Comparison of ENCODE assay signal across 10 cellular contexts in genomic region chr16:31063843-31064611, GRCh38. TPM values are rescaled to one million over a fixed set of nuclear protein-coding genes. Genes with fewer than 3 reads are reported as not detected.
A peak's percentile ranks its signal among the peaks of the same experiment; 100 is the strongest.
DNase-seq lines count a peak whose midpoint lies in the region; ATAC-seq, FAIRE-seq and TF ChIP-seq lines count a peak whose summit lies in the region.
"Had no signal": no experiment of that assay in that cellular context is flagged by ENCODE, and none has a peak within 500 bp of the region (broad histone marks: within the 10 kb centered on the region; RNA-seq: fewer than 3 reads in every experiment).

No MANE protein-coding gene starts in this region.

- TF ChIP-seq CTCF in A549 (IDR thresholded peaks at IDR 0.05) (no peak), mammary epithelial cell (conservative IDR thresholded peaks at IDR 0.05 in 1 of 2, IDR thresholded peaks at IDR 0.05 in 1 of 2; ENCODE audit: extremely low read depth in 1 of 2, insufficient read depth in 1 of 2, low read depth in 1 of 2, low read length in 2 of 2) (no peak), colonic mucosa (IDR thresholded peaks at IDR 0.05) (no peak)

- peaks cover 11% of the 10 kb centered on the region for H3K36me3 Mint-ChIP-seq in IgD-negative memory B cell

- dilution Hi-C loops in mammary epithelial cell (cut with HindIII; ENCODE audit: low sequenced_read_pairs), result no loop called here

- H3K36me3 ChIP-seq in mammary epithelial cell (ENCODE audit: insufficient read depth, low read length) (peaks cover 6% of the 10 kb centered on the region), muscle layer of duodenum (ENCODE audit: control insufficient read depth in 1 of 2, insufficient read depth in 2 of 2, low read length in 2 of 2) (peaks cover 0 to 30% of the 10 kb centered on the region in 2 donors), colonic mucosa (peaks cover 4% of the 10 kb centered on the region)

- TF ChIP-seq EP300 in A549 (IDR thresholded peaks at IDR 0.05), result no peak

- no peak overlapping the region for H3K9ac ChIP-seq in mammary epithelial cell (ENCODE audit: insufficient read depth, low read length)
- H3K9ac ChIP-seq in colonic mucosa (ENCODE audit: low read depth in 2 of 2, low read length in 2 of 2), result no peak overlapping the region

- no peak for DNase-seq in A549 (ENCODE audit: low read depth in 1 of 2, low spot score in 1 of 2)
- no peak for DNase-seq in mammary epithelial cell
- DNase-seq in colonic mucosa, result no peak
- DNase-seq in NCI-H146 treated with DMSO at 0.1 percent for 48 hours (lab: John Stamatoyannopoulos, UW; ENCODE audit: unreplicated experiment), result no peak
- no peak for DNase-seq in EL
- DNase-seq: Caco-2, NCI-H2029 treated with DMSO at 0.1 percent for 48 hours had no signal

- no peaks in the 10 kb centered on the region for H3K27me3 Mint-ChIP-seq in IgD-negative memory B cell

- peak overlapping the region in 2 of 3 donors; percentile 5 to 88 for H3K27ac Mint-ChIP-seq in IgD-negative memory B cell

- no peaks in the 10 kb centered on the region for H3K27me3 ChIP-seq in mammary epithelial cell (ENCODE audit: insufficient read depth, low read length)
- no peaks in the 10 kb centered on the region for H3K27me3 ChIP-seq in muscle layer of duodenum (ENCODE audit: low read depth, low read length)
- H3K27me3 ChIP-seq in colonic mucosa, result no peaks in the 10 kb centered on the region

- peaks cover 71% of the 10 kb centered on the region for H3K79me2 ChIP-seq in mammary epithelial cell (ENCODE audit: insufficient read depth, low read length)

- peak overlapping the region in 2 of 4 donors; percentile 22 to 41 for H3K4me3 Mint-ChIP-seq in IgD-negative memory B cell

- in situ Hi-C loops in mammary epithelial cell (cut with MboI; ENCODE audit: low sequenced_read_pairs in 2 of 2), result no loop called here

- H3K27ac ChIP-seq in A549 (peak overlapping the region; percentile 70 to 75; a peak in 5 of 6 replicates), mammary epithelial cell (ENCODE audit: insufficient read depth, low read depth, low read length) (peak overlapping the region; percentile 65), muscle layer of duodenum (ENCODE audit: low read length) (peak overlapping the region; percentile 56), colonic mucosa (no peak overlapping the region)

- H3K4me1 ChIP-seq in A549, result peaks cover 13% of the 10 kb centered on the region
- peaks cover 18% of the 10 kb centered on the region for H3K4me1 ChIP-seq in mammary epithelial cell (ENCODE audit: insufficient read depth, low read length)
- peaks cover 0 to 7% of the 10 kb centered on the region in 2 donors for H3K4me1 ChIP-seq in muscle layer of duodenum (ENCODE audit: control insufficient read depth in 1 of 2, insufficient read depth in 2 of 2, low read length in 2 of 2)
- H3K4me1 ChIP-seq in colonic mucosa, result no peaks in the 10 kb centered on the region
- H3K4me1 ChIP-seq: Caco-2 had no signal

- H3K4me2 ChIP-seq in A549, result 0 out of 3 replicates have a peak overlapping the region, but pooled peaks have one; percentile 58
- no peak overlapping the region for H3K4me2 ChIP-seq in mammary epithelial cell (ENCODE audit: insufficient read depth, low read depth, low read length)

- TF ChIP-seq RAD21 in A549 (conservative IDR thresholded peaks at IDR 0.05 in 1 of 2, IDR thresholded peaks at IDR 0.05 in 1 of 2), result no peak

- H3K9me3 ChIP-seq in A549 (no peaks in the 10 kb centered on the region), mammary epithelial cell (replicated peaks; ENCODE audit: insufficient read depth, low read length) (no peaks in the 10 kb centered on the region), muscle layer of duodenum (ENCODE audit: control insufficient read depth in 1 of 2, low read length in 2 of 2) (no peaks in the 10 kb centered on the region), colonic mucosa (no peaks in the 10 kb centered on the region)
- H3K9me3 ChIP-seq: Caco-2 had no signal

- BruUV-seq in mammary epithelial cell (replicated peaks; lab: Mats Ljungman, UMichigan), result no TSS peak

- WGBS in A549 (ENCODE audit: missing lambda C conversion rate), result 95% methylated on average over 50 of the region's 56 CpGs
- WGBS in mammary epithelial cell (ENCODE audit: low coverage, missing lambda C conversion rate), result 98% methylated on average over 35 of the region's 56 CpGs

- intact Hi-C loops in mammary epithelial cell (cut with micrococcal nuclease), result no loop called here
- intact Hi-C loops in colonic mucosa (cut with DNase I), result no loop called here

- no peak overlapping the region for H2AFZ ChIP-seq in mammary epithelial cell (ENCODE audit: low read depth, low read length)

- peaks cover 0 to 5% (median 0%) of the 10 kb centered on the region in 3 donors for H3K4me1 Mint-ChIP-seq in IgD-negative memory B cell

- TF ChIP-seq POLR2A in A549 (IDR thresholded peaks at IDR 0.05; ENCODE audit: low read length), result no peak

- ATAC-seq in A549 (peak in 1 of 2 experiments; percentile 7; a peak in 1 of 6 replicates), GM21381 (IDR thresholded peaks at IDR 0.05; ENCODE audit: unreplicated experiment) (no peak)

- no peak overlapping the region for H3K4me3 ChIP-seq in A549
- no peak overlapping the region for H3K4me3 ChIP-seq in mammary epithelial cell (replicated peaks in 1 of 3; ENCODE audit: insufficient read depth in 1 of 3, low read depth in 2 of 3, low read length in 3 of 3)
- no peak overlapping the region for H3K4me3 ChIP-seq in muscle layer of duodenum (ENCODE audit: low read depth in 1 of 2, low read length in 2 of 2)
- H3K4me3 ChIP-seq in colonic mucosa, result no peak overlapping the region

- no peaks in the 10 kb centered on the region for H4K20me1 ChIP-seq in mammary epithelial cell (ENCODE audit: insufficient read depth, low read length)

- POLR2A ChIA-PET in A549 (lab: Yijun Ruan, JAX), result interaction anchor here (1.0 to 1.5 kb wide), 4 partner anchors 10 to 67 kb away, joined by 3 to 11 read pairs (median 6); partner anchors contain the start of genes ZNF646 and ZNF668

- CTCF ChIA-PET in A549 (lab: Yijun Ruan, JAX), result interaction anchor here (0.9 to 6.5 kb wide), 5 partner anchors 10 to 110 kb away, joined by 3 to 58 read pairs (median 4); partner anchors contain the start of genes HSD3B7 and ZNF668
- CTCF ChIA-PET in mammary epithelial cell (lab: Charles Lee; ENCODE audit: low non-redundant PET), result no interaction called here

- H3K9me3 Mint-ChIP-seq in IgD-negative memory B cell, result no peaks in the 10 kb centered on the region

- FAIRE-seq in A549 (lab: Jason Lieb, UNC), result no peak

TF ChIP-seq in A549, 52 proteins besides CTCF, POLR2A, EP300 and RAD21 (continues in another document):
- no peak for TF ChIP-seq BHLHE40 (IDR thresholded peaks at IDR 0.05; ENCODE audit: low read depth, low read length)
- no peak for TF ChIP-seq FOXS1 (CRISPR knock-in tag; IDR thresholded peaks at IDR 0.05)
- no peak for TF ChIP-seq CHD4 (IDR thresholded peaks at IDR 0.05; ENCODE audit: borderline replicate concordance)
- TF ChIP-seq ZSCAN20 (CRISPR knock-in tag; IDR thresholded peaks at IDR 0.05), result no peak

RNA-seq across cellular contexts. Expression of gene ZNF668, which starts 10.0 kb away (rescaled TPM):
- polyA plus RNA-seq in A549 (2011; rRNA removed) (3.9 and 4.7 TPM in 2 replicates), A549 (2017; fragmentation: RNase III; extraction: RNeasy Plus Mini Kit Qiagen cat#74134 plus additional on column Dnase treatment) (9.8 to 10.7 TPM (median 10.7 TPM) in 3 replicates), IgD-negative memory B cell (10.6 TPM), mammary epithelial cell (7.2 TPM)
- polyA plus RNA-seq in A549 (2012; cell fraction: cytosol; rRNA removed), result 8.8 and 13.3 TPM in 2 replicates
- polyA plus RNA-seq in A549 (2012; cell fraction: nucleus; rRNA removed), result 17.2 and 23.5 TPM in 2 replicates
- 9.3 and 11.8 TPM in 2 replicates for polyA minus RNA-seq in A549 (2011; rRNA and poly(A)+ RNA removed)
- total RNA-seq in mammary epithelial cell (10 to 100 TPM; 13.2 to 14.7 TPM), colonic mucosa (10 to 100 TPM in 1 of 2 donors, 1 to 10 TPM in 1; 7.8 to 12.8 TPM)
- 2.7 TPM for polyA minus RNA-seq in mammary epithelial cell

RNA-seq across cellular contexts. Expression of gene ZNF646, which starts 10.2 kb away (rescaled TPM):
- 3.0 and 4.3 TPM in 2 replicates for polyA plus RNA-seq in A549 (2011; rRNA removed)
- polyA plus RNA-seq in A549 (2012; cell fraction: cytosol; rRNA removed), result 2.3 and 3.1 TPM in 2 replicates
- 11.0 and 11.2 TPM in 2 replicates for polyA plus RNA-seq in A549 (2012; cell fraction: nucleus; rRNA removed)
- 7.8 to 9.1 TPM (median 8.2 TPM) in 3 replicates for polyA plus RNA-seq in A549 (2017; fragmentation: RNase III; extraction: RNeasy Plus Mini Kit Qiagen cat#74134 plus additional on column Dnase treatment)
- polyA minus RNA-seq in A549 (2011; rRNA and poly(A)+ RNA removed), result 16.9 and 22.1 TPM in 2 replicates
- polyA plus RNA-seq in IgD-negative memory B cell, result 9.3 TPM
- total RNA-seq in mammary epithelial cell, result 10 to 100 TPM; 15.4 to 15.5 TPM
- polyA plus RNA-seq in mammary epithelial cell, result 3.4 TPM
- 15.7 TPM for polyA minus RNA-seq in mammary epithelial cell
- 10 to 100 TPM; 18.4 to 20.0 TPM for total RNA-seq in colonic mucosa

RNA-seq across cellular contexts. Expression of gene PRSS53, which starts 24.7 kb away (rescaled TPM):
- polyA plus RNA-seq in A549 (2011; rRNA removed) (0.78 and 0.79 TPM in 2 replicates), A549 (2017; fragmentation: RNase III; extraction: RNeasy Plus Mini Kit Qiagen cat#74134 plus additional on column Dnase treatment) (1.2 to 1.7 TPM (median 1.5 TPM) in 3 replicates), IgD-negative memory B cell (0.83 TPM), mammary epithelial cell (1.6 TPM)
- 0.89 and 1.0 TPM in 2 replicates for polyA plus RNA-seq in A549 (2012; cell fraction: cytosol; rRNA removed)
- polyA plus RNA-seq in A549 (2012; cell fraction: nucleus; rRNA removed), result 21.7 and 25.6 TPM in 2 replicates
- polyA minus RNA-seq in A549 (2011; rRNA and poly(A)+ RNA removed), result 0.78 and 1.5 TPM in 2 replicates
- total RNA-seq in mammary epithelial cell (1 to 10 TPM; 1.7 to 2.6 TPM), colonic mucosa (1 to 10 TPM in 1 of 2 donors, under 1 TPM in 1; 0.77 to 2.6 TPM)
- 2.1 TPM for polyA minus RNA-seq in mammary epithelial cell

RNA-seq across cellular contexts. Expression of gene VKORC1, which starts 30.6 kb away (rescaled TPM):
- polyA plus RNA-seq in A549 (2011; rRNA removed) (101 and 136 TPM in 2 replicates), A549 (2017; fragmentation: RNase III; extraction: RNeasy Plus Mini Kit Qiagen cat#74134 plus additional on column Dnase treatment) (83.6 to 97.6 TPM (median 94.2 TPM) in 3 replicates), IgD-negative memory B cell (90.7 TPM), mammary epithelial cell (210 TPM)
- polyA plus RNA-seq in A549 (2012; cell fraction: cytosol; rRNA removed), result 235 and 275 TPM in 2 replicates
- polyA plus RNA-seq in A549 (2012; cell fraction: nucleus; rRNA removed), result 192 and 243 TPM in 2 replicates
- 122 and 139 TPM in 2 replicates for polyA minus RNA-seq in A549 (2011; rRNA and poly(A)+ RNA removed)
- total RNA-seq in mammary epithelial cell (10 to 100 TPM; 45.7 to 65.0 TPM), colonic mucosa (10 to 100 TPM; 39.5 to 50.3 TPM)
- 62.7 TPM for polyA minus RNA-seq in mammary epithelial cell

RNA-seq across cellular contexts. Expression of gene STX4, which starts 30.7 kb away (rescaled TPM):
- polyA plus RNA-seq in A549 (2011; rRNA removed), result 37.0 and 39.7 TPM in 2 replicates
- 63.0 and 72.1 TPM in 2 replicates for polyA plus RNA-seq in A549 (2012; cell fraction: cytosol; rRNA removed)
- polyA plus RNA-seq in A549 (2012; cell fraction: nucleus; rRNA removed), result 118 and 119 TPM in 2 replicates
- polyA plus RNA-seq in A549 (2017; fragmentation: RNase III; extraction: RNeasy Plus Mini Kit Qiagen cat#74134 plus additional on column Dnase treatment), result 67.9 to 79.5 TPM (median 73.9 TPM) in 3 replicates
- 33.6 and 34.8 TPM in 2 replicates for polyA minus RNA-seq in A549 (2011; rRNA and poly(A)+ RNA removed)
- polyA plus RNA-seq in IgD-negative memory B cell, result 30.3 TPM
- total RNA-seq in mammary epithelial cell, result 10 to 100 TPM; 13.3 to 64.3 TPM
- 46.1 TPM for polyA plus RNA-seq in mammary epithelial cell
- polyA minus RNA-seq in mammary epithelial cell, result 73.1 TPM
- 10 to 100 TPM; 70.8 to 71.4 TPM for total RNA-seq in colonic mucosa
